ENCODE assay signal across 14 cellular contexts in genomic region chr1:239587066-239587465, GRCh38.
A peak's percentile ranks its signal among the peaks of the same experiment; 100 is the strongest.
DNase-seq lines count a peak whose midpoint lies in the region; ATAC-seq and TF ChIP-seq lines count a peak whose summit lies in the region.
"Had no signal": no experiment of that assay in that cellular context is flagged by ENCODE, and none has a peak within 500 bp of the region (broad histone marks: within the 10 kb centered on the region; RNA-seq: fewer than 3 reads in every experiment).

No MANE protein-coding gene starts in this region.

- H3K4me1 Mint-ChIP-seq in glutamatergic neuron (ENCODE audit: low read depth, unreplicated experiment) = peaks cover 19% of the 10 kb centered on the region

- intact Hi-C loops in upper lobe of right lung (cut with DNase I) = no loop called here
- intact Hi-C loops in ovary (cut with DNase I) = no loop called here
- intact Hi-C loops in testis (cut with DNase I; ENCODE audit: low total_unique reads) = no loop called here

- no peaks in the 10 kb centered on the region for H3K9me3 Mint-ChIP-seq in activated naive CD4-positive, alpha-beta T cell treated with anti-CD3 and anti-CD28 coated beads, Interleukin-2, amount 50 U/mL, for 72 hours
- H3K9me3 Mint-ChIP-seq in glutamatergic neuron (ENCODE audit: unreplicated experiment) = peaks cover 1% of the 10 kb centered on the region

- peak; percentile 88 to 97 for ATAC-seq in activated naive CD4-positive, alpha-beta T cell treated with anti-CD3 and anti-CD28 coated beads, Interleukin-2, amount 50 U/mL, for 72 hours
- ATAC-seq in upper lobe of right lung = peak; percentile 53

- no peaks in the 10 kb centered on the region for H3K36me3 Mint-ChIP-seq in activated naive CD4-positive, alpha-beta T cell treated with anti-CD3 and anti-CD28 coated beads, Interleukin-2, amount 50 U/mL, for 72 hours
- no peaks in the 10 kb centered on the region for H3K36me3 Mint-ChIP-seq in glutamatergic neuron (ENCODE audit: unreplicated experiment)

- TF ChIP-seq EP300 in ovary (IDR thresholded peaks at IDR 0.05) = no peak

- TF ChIP-seq POLR2A in ovary (IDR thresholded peaks at IDR 0.05) (no peak), testis (IDR thresholded peaks at IDR 0.05) (no peak)

- 79 to 84% (median 80%) methylated on average over 8 of the region's 8 CpGs for WGBS in ovary, 3 donors
- 75% methylated on average over 8 of the region's 8 CpGs for WGBS in testis, 2 donors

- no peak overlapping the region for H3K4me3 Mint-ChIP-seq in glutamatergic neuron (ENCODE audit: unreplicated experiment)

- H3K27ac ChIP-seq in effector memory CD4-positive, alpha-beta T cell (ENCODE audit: insufficient read depth, low read length, poor library complexity, severe bottlenecking) = no peak overlapping the region
- H3K27ac ChIP-seq in upper lobe of right lung = no peak overlapping the region
- no peak overlapping the region for H3K27ac ChIP-seq in ovary
- H3K27ac ChIP-seq in testis = no peak overlapping the region
- H3K27ac ChIP-seq: lower lobe of right lung, pancreas had no signal

- DNase-seq in activated naive CD4-positive, alpha-beta T cell treated with anti-CD3 and anti-CD28 coated beads, Interleukin-2, amount 50 U/mL, for 72 hours (ENCODE audit: low spot score in 2 of 2) = no peak
- DNase-seq in activated naive CD4-positive, alpha-beta T cell treated with anti-CD3 and anti-CD28 coated beads, Interleukin-2, amount 50 U/mL, for 16 hours = no peak
- DNase-seq in activated CD4-positive, alpha-beta T cell treated with anti-CD3 and anti-CD28 coated beads, Interleukin-2, amount 50 U/mL, for 1 hour = peak; percentile 1
- DNase-seq in effector memory CD4-positive, alpha-beta T cell = peak in 2 of 3 donors; percentile 3 to 17
- DNase-seq in upper lobe of right lung (no peak), ovary (no peak), testis (no peak), glutamatergic neuron (no peak)
- DNase-seq: amygdala; effector CD8-positive, alpha-beta T cell; head of caudate nucleus; lower lobe of right lung; NCI-H1694; pancreas had no signal

- H3K4me3 ChIP-seq in effector memory CD4-positive, alpha-beta T cell (ENCODE audit: insufficient read depth, low read depth, low read length, poor library complexity, severe bottlenecking) = no peak overlapping the region
- H3K4me3 ChIP-seq in upper lobe of right lung = no peak overlapping the region
- no peak overlapping the region for H3K4me3 ChIP-seq in ovary
- H3K4me3 ChIP-seq in testis = no peak overlapping the region
- H3K4me3 ChIP-seq: lower lobe of right lung, pancreas had no signal

- peak overlapping the region in 1 of 2 donors; percentile 55 for H3K27ac Mint-ChIP-seq in activated naive CD4-positive, alpha-beta T cell treated with anti-CD3 and anti-CD28 coated beads, Interleukin-2, amount 50 U/mL, for 72 hours
- H3K27ac Mint-ChIP-seq in glutamatergic neuron (ENCODE audit: unreplicated experiment) = no peak overlapping the region

- no peaks in the 10 kb centered on the region for H3K36me3 ChIP-seq in effector memory CD4-positive, alpha-beta T cell (ENCODE audit: control insufficient read depth, insufficient read depth, low read length)
- H3K36me3 ChIP-seq in upper lobe of right lung (no peaks in the 10 kb centered on the region), ovary (no peaks in the 10 kb centered on the region), testis (ENCODE audit: low read depth, missing control alignments) (no peaks in the 10 kb centered on the region)
- H3K36me3 ChIP-seq: lower lobe of right lung, pancreas had no signal

- H3K9me3 ChIP-seq in effector memory CD4-positive, alpha-beta T cell (ENCODE audit: control insufficient read depth, low read length) = no peaks in the 10 kb centered on the region
- H3K9me3 ChIP-seq in upper lobe of right lung (no peaks in the 10 kb centered on the region), ovary (no peaks in the 10 kb centered on the region), testis (no peaks in the 10 kb centered on the region)
- H3K9me3 ChIP-seq: lower lobe of right lung, pancreas had no signal

- no peaks in the 10 kb centered on the region for H3K4me1 ChIP-seq in effector memory CD4-positive, alpha-beta T cell (ENCODE audit: control insufficient read depth, insufficient read depth, low read length, poor library complexity, severe bottlenecking)
- H3K4me1 ChIP-seq in upper lobe of right lung (no peaks in the 10 kb centered on the region), ovary (ENCODE audit: insufficient read depth) (peaks cover 1% of the 10 kb centered on the region), testis (no peaks in the 10 kb centered on the region)
- H3K4me1 ChIP-seq: lower lobe of right lung, pancreas had no signal

- TF ChIP-seq CTCF in upper lobe of right lung (IDR thresholded peaks at IDR 0.05) (no peak), ovary (IDR thresholded peaks at IDR 0.05) (no peak), testis (IDR thresholded peaks at IDR 0.05) (no peak), glutamatergic neuron (IDR thresholded peaks at IDR 0.05; ENCODE audit: partially characterized antibody, unreplicated experiment) (no peak)

- no peaks in the 10 kb centered on the region for H3K27me3 Mint-ChIP-seq in glutamatergic neuron (ENCODE audit: unreplicated experiment)

- no peaks in the 10 kb centered on the region for H3K27me3 ChIP-seq in effector memory CD4-positive, alpha-beta T cell (replicated peaks; ENCODE audit: control insufficient read depth, insufficient read depth, low read length, poor library complexity, severe bottlenecking)
- H3K27me3 ChIP-seq in upper lobe of right lung (no peaks in the 10 kb centered on the region), ovary (no peaks in the 10 kb centered on the region), testis (no peaks in the 10 kb centered on the region)
- H3K27me3 ChIP-seq: pancreas had no signal

Comparison
In these comparisons a context has a peak if more than half of its experiments do, and no peak if none do; other contexts are left out.
1. DNase-seq: peak in activated CD4-positive, alpha-beta T cell treated with anti-CD3 and anti-CD28 coated beads, Interleukin-2, amount 50 U/mL, for 1 hour (single experiment) and effector memory CD4-positive, alpha-beta T cell (2 of 3); none in activated naive CD4-positive, alpha-beta T cell treated with anti-CD3 and anti-CD28 coated beads, Interleukin-2, amount 50 U/mL, for 72 hours (0 of 2), activated naive CD4-positive, alpha-beta T cell treated with anti-CD3 and anti-CD28 coated beads, Interleukin-2, amount 50 U/mL, for 16 hours (single experiment), upper lobe of right lung (single experiment), ovary (0 of 5), testis (single experiment) and glutamatergic neuron (single experiment).